In genomic region chr12:132603240-132604107, GRCh38 we compare ENCODE assay signal across 18 cellular contexts. TPM values are rescaled to one million over a fixed set of nuclear protein-coding genes. Genes with fewer than 3 reads are reported as not detected.
DNase-seq lines count a peak whose midpoint lies in the region; ATAC-seq and TF ChIP-seq lines count a peak whose summit lies in the region.
"Had no signal": no experiment of that assay in that cellular context is flagged by ENCODE, and none has a peak within 500 bp of the region (broad histone marks: within the 10 kb centered on the region; RNA-seq: fewer than 3 reads in every experiment).

No MANE protein-coding gene starts in this region.

- no peak for TF ChIP-seq CTCF in chondrocyte (IDR thresholded peaks at IDR 0.05)

- peak; percentile 32 for DNase-seq in ELF-1 (ENCODE audit: low read depth, low spot score)
- peak; percentile 86 for DNase-seq in chondrocyte (ENCODE audit: low spot score)
- peak; percentile 45 for DNase-seq in retina
- DNase-seq in DMS53 (lab: John Stamatoyannopoulos, UW), result no peak
- DNase-seq: activated CD4-positive, CD25-positive, alpha-beta regulatory T cell treated with anti-CD3 and anti-CD28 coated beads, Interleukin-2, amount 50 U/mL, for 72 hours; cerebellar nuclear complex; EL; NCI-H1105 treated with DMSO at 0.1 percent for 48 hours; NCI-H510A; stimulated activated CD4-positive, alpha-beta T cell treated with anti-CD3 and anti-CD28 coated beads, Interleukin-4, amount 100 ng/mL, for 4 hours; T-helper 1 cell had no signal

- H3K4me1 Mint-ChIP-seq in chondrocyte (ENCODE audit: low read depth), result peaks cover 17% of the 10 kb centered on the region

- ATAC-seq in HG03378 (IDR thresholded peaks at IDR 0.05; ENCODE audit: unreplicated experiment) (no peak), HG02938 (IDR thresholded peaks at IDR 0.05; ENCODE audit: unreplicated experiment) (no peak), HG02623 (IDR thresholded peaks at IDR 0.05; ENCODE audit: unreplicated experiment) (no peak)
- ATAC-seq: Panc1; stimulated activated memory B cell treated with anti-CD40 and anti-IgM and Interleukin-4, amounts not matched to agents 10 μg/mL and 1 μg/mL and 100 μg/mL, for 72 hours had no signal

- no peaks in the 10 kb centered on the region for H3K36me3 Mint-ChIP-seq in chondrocyte (ENCODE audit: low read depth)
- H3K36me3 Mint-ChIP-seq: CD8-positive, alpha-beta memory T cell; stimulated activated memory B cell treated with anti-CD40 and anti-IgM and Interleukin-4, amounts not matched to agents 10 μg/mL and 1 μg/mL and 100 μg/mL, for 72 hours had no signal

- peak overlapping the region; percentile 30 for H3K27ac ChIP-seq in layer of hippocampus (ENCODE audit: low read depth, low read length)

- no peaks in the 10 kb centered on the region for H3K9me3 Mint-ChIP-seq in chondrocyte (ENCODE audit: low read depth)
- H3K9me3 Mint-ChIP-seq: stimulated activated memory B cell treated with anti-CD40 and anti-IgM and Interleukin-4, amounts not matched to agents 10 μg/mL and 1 μg/mL and 100 μg/mL, for 72 hours had no signal

- no peak overlapping the region for H3K4me3 Mint-ChIP-seq in chondrocyte (ENCODE audit: unreplicated experiment)
- H3K4me3 Mint-ChIP-seq: stimulated activated memory B cell treated with anti-CD40 and anti-IgM and Interleukin-4, amounts not matched to agents 10 μg/mL and 1 μg/mL and 100 μg/mL, for 72 hours had no signal

- no peak overlapping the region for H3K27ac Mint-ChIP-seq in chondrocyte (ENCODE audit: unreplicated experiment)
- H3K27ac Mint-ChIP-seq: CD8-positive, alpha-beta memory T cell; stimulated activated memory B cell treated with anti-CD40 and anti-IgM and Interleukin-4, amounts not matched to agents 10 μg/mL and 1 μg/mL and 100 μg/mL, for 72 hours had no signal

- H3K27me3 Mint-ChIP-seq in chondrocyte (ENCODE audit: low read depth), result peaks cover 35% of the 10 kb centered on the region

- H3K27me3 ChIP-seq in layer of hippocampus (ENCODE audit: control insufficient read depth, insufficient read depth, low read length), result peaks cover 17% of the 10 kb centered on the region

RNA-seq across cellular contexts. Expression of gene LRCOL1, which starts 6.9 kb away (rescaled TPM):
- not detected in 3 replicates for total RNA-seq in chondrocyte
- total RNA-seq: CD8-positive, alpha-beta memory T cell had no signal

RNA-seq across cellular contexts. Expression of gene P2RX2, which starts 15.1 kb away (rescaled TPM):
- not detected in 3 replicates for total RNA-seq in chondrocyte
- total RNA-seq: CD8-positive, alpha-beta memory T cell had no signal
